9 cellular contexts compared by ENCODE assay signal in genomic region chr2:203804070-203804469, GRCh38.
A peak's percentile ranks its signal among the peaks of the same experiment; 100 is the strongest.
DNase-seq lines count a peak whose midpoint lies in the region; ATAC-seq lines count a peak whose summit lies in the region.
"Had no signal": no experiment of that assay in that cellular context is flagged by ENCODE, and none has a peak within 500 bp of the region (broad histone marks: within the 10 kb centered on the region; RNA-seq: fewer than 3 reads in every experiment).

No MANE protein-coding gene starts in this region.

- ATAC-seq in GM21723 (IDR thresholded peaks at IDR 0.05; ENCODE audit: unreplicated experiment) = no peak
- ATAC-seq: A549 had no signal

- H3K27me3 Mint-ChIP-seq in activated T-helper 2 cell treated with anti-CD3 and anti-CD28 coated beads, Interferon-gamma antibody, Interleukin-2, Interleukin-4, amounts not matched to agents 10 μg/mL and 5 μg/mL and 100 μg/mL, durations not matched to agents 14 hours and 24 hours and 36 hours (ENCODE audit: low read depth) = no peaks in the 10 kb centered on the region

- intact Hi-C loops in activated T-helper 2 cell treated with anti-CD3 and anti-CD28 coated beads, Interferon-gamma antibody, Interleukin-2, Interleukin-4, amounts not matched to agents 10 μg/mL and 5 μg/mL and 100 μg/mL, durations not matched to agents 14 hours and 24 hours and 36 hours (cut with micrococcal nuclease) = loop anchor here (1.0 to 5.0 kb wide), 3 partner anchors 63 to 272 kb away; no protein-coding TSS in a partner anchor

- peak overlapping the region; percentile 61 for H3K27ac Mint-ChIP-seq in activated T-helper 2 cell treated with anti-CD3 and anti-CD28 coated beads, Interferon-gamma antibody, Interleukin-2, Interleukin-4, amounts not matched to agents 10 μg/mL and 5 μg/mL and 100 μg/mL, durations not matched to agents 14 hours and 24 hours and 36 hours

- peaks cover 41% of the 10 kb centered on the region for H3K9me3 Mint-ChIP-seq in activated T-helper 2 cell treated with anti-CD3 and anti-CD28 coated beads, Interferon-gamma antibody, Interleukin-2, Interleukin-4, amounts not matched to agents 10 μg/mL and 5 μg/mL and 100 μg/mL, durations not matched to agents 14 hours and 24 hours and 36 hours

- H3K36me3 Mint-ChIP-seq in activated T-helper 2 cell treated with anti-CD3 and anti-CD28 coated beads, Interferon-gamma antibody, Interleukin-2, Interleukin-4, amounts not matched to agents 10 μg/mL and 5 μg/mL and 100 μg/mL, durations not matched to agents 14 hours and 24 hours and 36 hours (ENCODE audit: low read depth) = peaks cover 31% of the 10 kb centered on the region

- no peak overlapping the region for H3K4me3 Mint-ChIP-seq in activated T-helper 2 cell treated with anti-CD3 and anti-CD28 coated beads, Interferon-gamma antibody, Interleukin-2, Interleukin-4, amounts not matched to agents 10 μg/mL and 5 μg/mL and 100 μg/mL, durations not matched to agents 14 hours and 24 hours and 36 hours (ENCODE audit: low read depth)

- peaks cover 68% of the 10 kb centered on the region for H3K4me1 Mint-ChIP-seq in activated T-helper 2 cell treated with anti-CD3 and anti-CD28 coated beads, Interferon-gamma antibody, Interleukin-2, Interleukin-4, amounts not matched to agents 10 μg/mL and 5 μg/mL and 100 μg/mL, durations not matched to agents 14 hours and 24 hours and 36 hours (ENCODE audit: low read depth)

- DNase-seq in NCI-H748 (lab: John Stamatoyannopoulos, UW; ENCODE audit: unreplicated experiment) (peak; percentile 28), NCI-H748 treated with DMSO at 0.1 percent for 48 hours (lab: John Stamatoyannopoulos, UW) (no peak), hepatic stellate cell (ENCODE audit: low spot score) (peak; percentile 76), stromal cell of bone marrow (ENCODE audit: low read depth) (peak; percentile 98), NCI-H2227 treated with DMSO at 0.1 percent for 48 hours (lab: John Stamatoyannopoulos, UW) (no peak), NCI-H2029 treated with DMSO at 0.1 percent for 48 hours (lab: John Stamatoyannopoulos, UW) (no peak)
- peak; percentile 36 for DNase-seq in activated T-helper 2 cell treated with anti-CD3 and anti-CD28 coated beads, Interferon-gamma antibody, Interleukin-2, Interleukin-4, amounts not matched to agents 10 μg/mL and 5 μg/mL and 100 μg/mL, durations not matched to agents 14 hours and 24 hours and 36 hours (ENCODE audit: low spot score)

Comparison
In these comparisons a context has a peak if more than half of its experiments do, and no peak if none do; other contexts are left out.
1. DNase-seq: peak in NCI-H748 (single experiment), activated T-helper 2 cell treated with anti-CD3 and anti-CD28 coated beads, Interferon-gamma antibody, Interleukin-2, Interleukin-4, amounts not matched to agents 10 μg/mL and 5 μg/mL and 100 μg/mL, durations not matched to agents 14 hours and 24 hours and 36 hours (single experiment), hepatic stellate cell (single experiment) and stromal cell of bone marrow (single experiment); none in NCI-H748 treated with DMSO at 0.1 percent for 48 hours (single experiment), NCI-H2227 treated with DMSO at 0.1 percent for 48 hours (single experiment) and NCI-H2029 treated with DMSO at 0.1 percent for 48 hours (single experiment).